In the genomic region with DNA sequence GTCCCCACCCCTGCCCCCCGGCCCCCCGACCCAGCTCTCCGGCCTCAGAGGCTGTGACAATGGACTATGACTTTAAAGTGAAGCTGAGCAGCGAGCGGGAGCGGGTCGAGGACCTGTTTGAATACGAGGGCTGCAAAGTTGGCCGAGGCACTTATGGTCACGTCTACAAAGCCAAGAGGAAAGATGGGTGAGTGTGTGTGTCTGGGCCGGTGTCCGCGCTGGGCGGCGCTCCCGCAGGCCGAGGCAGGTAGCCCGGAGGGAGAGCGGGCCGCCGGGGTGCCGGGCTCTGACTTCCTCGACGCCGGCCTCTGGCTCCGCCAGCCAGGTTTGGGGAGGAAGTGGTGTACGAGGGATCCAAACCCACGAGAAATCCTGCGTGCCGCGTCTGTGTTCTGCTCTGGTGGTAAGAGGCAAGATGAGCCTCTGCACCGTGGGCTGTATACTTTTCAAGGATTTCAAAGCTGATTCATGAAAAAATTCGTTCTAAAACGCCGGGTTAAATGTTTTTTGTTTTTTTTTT, we compare ENCODE assay signal across 1 cellular context.
TF ChIP-seq lines count a peak whose summit lies in the region.

No MANE protein-coding gene starts in this region.

TF ChIP-seq in K562, 482 proteins besides CTCF, POLR2A, EP300 and RAD21 (continued from another document):
- TF ChIP-seq, protein P1, sequence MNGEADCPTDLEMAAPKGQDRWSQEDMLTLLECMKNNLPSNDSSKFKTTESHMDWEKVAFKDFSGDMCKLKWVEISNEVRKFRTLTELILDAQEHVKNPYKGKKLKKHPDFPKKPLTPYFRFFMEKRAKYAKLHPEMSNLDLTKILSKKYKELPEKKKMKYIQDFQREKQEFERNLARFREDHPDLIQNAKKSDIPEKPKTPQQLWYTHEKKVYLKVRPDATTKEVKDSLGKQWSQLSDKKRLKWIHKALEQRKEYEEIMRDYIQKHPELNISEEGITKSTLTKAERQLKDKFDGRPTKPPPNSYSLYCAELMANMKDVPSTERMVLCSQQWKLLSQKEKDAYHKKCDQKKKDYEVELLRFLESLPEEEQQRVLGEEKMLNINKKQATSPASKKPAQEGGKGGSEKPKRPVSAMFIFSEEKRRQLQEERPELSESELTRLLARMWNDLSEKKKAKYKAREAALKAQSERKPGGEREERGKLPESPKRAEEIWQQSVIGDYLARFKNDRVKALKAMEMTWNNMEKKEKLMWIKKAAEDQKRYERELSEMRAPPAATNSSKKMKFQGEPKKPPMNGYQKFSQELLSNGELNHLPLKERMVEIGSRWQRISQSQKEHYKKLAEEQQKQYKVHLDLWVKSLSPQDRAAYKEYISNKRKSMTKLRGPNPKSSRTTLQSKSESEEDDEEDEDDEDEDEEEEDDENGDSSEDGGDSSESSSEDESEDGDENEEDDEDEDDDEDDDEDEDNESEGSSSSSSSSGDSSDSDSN (IDR thresholded peaks at IDR 0.05; ENCODE audit: borderline replicate concordance in 1 of 2, low read depth in 2 of 2, low read length in 2 of 2) = peak; percentile 93 to 94
- TF ChIP-seq HMGN3 (IDR thresholded peaks at IDR 0.05; ENCODE audit: borderline replicate concordance, extremely low read depth, insufficient read length, low read depth, low read length) (peak; percentile 23), FOXA3 (CRISPR knock-in tag; conservative IDR thresholded peaks at IDR 0.05 in 1 of 2, IDR thresholded peaks at IDR 0.05 in 1 of 2) (no peak), OTX1 (CRISPR knock-in tag; IDR thresholded peaks at IDR 0.05) (no peak), RFX1 (IDR thresholded peaks at IDR 0.05) (no peak), ZNF717 (CRISPR knock-in tag; IDR thresholded peaks at IDR 0.05) (no peak), GABPB1 (CRISPR knock-in tag; IDR thresholded peaks at IDR 0.05) (no peak), BACH1 (tag; IDR thresholded peaks at IDR 0.05) (no peak), HBP1 (CRISPR knock-in tag; IDR thresholded peaks at IDR 0.05) (no peak), RBBP5 (IDR thresholded peaks at IDR 0.05; ENCODE audit: borderline replicate concordance, insufficient read depth, low read length, poor library complexity, severe bottlenecking) (peak; percentile 69), ZFX (CRISPR knock-in tag; IDR thresholded peaks at IDR 0.05) (peak; percentile 40)
- TF ChIP-seq, protein P2, sequence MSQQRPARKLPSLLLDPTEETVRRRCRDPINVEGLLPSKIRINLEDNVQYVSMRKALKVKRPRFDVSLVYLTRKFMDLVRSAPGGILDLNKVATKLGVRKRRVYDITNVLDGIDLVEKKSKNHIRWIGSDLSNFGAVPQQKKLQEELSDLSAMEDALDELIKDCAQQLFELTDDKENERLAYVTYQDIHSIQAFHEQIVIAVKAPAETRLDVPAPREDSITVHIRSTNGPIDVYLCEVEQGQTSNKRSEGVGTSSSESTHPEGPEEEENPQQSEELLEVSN (IDR thresholded peaks at IDR 0.05; ENCODE audit: borderline replicate concordance in 1 of 2, extremely low read depth in 1 of 2, insufficient read depth in 1 of 2, insufficient read length in 1 of 2, low read depth in 1 of 2, low read length in 1 of 2, poor library complexity in 1 of 2, severe bottlenecking in 1 of 2) = peak; percentile 16 to 50
